Comparison of ENCODE assay signal across 18 cellular contexts in genomic region chr11:69634590-69634989, GRCh38. TPM values are rescaled to one million over a fixed set of nuclear protein-coding genes. Genes with fewer than 3 reads are reported as not detected.
DNase-seq lines count a peak whose midpoint lies in the region; ATAC-seq, FAIRE-seq and TF ChIP-seq lines count a peak whose summit lies in the region.
"Had no signal": no experiment of that assay in that cellular context is flagged by ENCODE, and none has a peak within 500 bp of the region (broad histone marks: within the 10 kb centered on the region; RNA-seq: fewer than 3 reads in every experiment).

No MANE protein-coding gene starts in this region.

- H3K27ac Mint-ChIP-seq in activated naive CD4-positive, alpha-beta T cell treated with anti-CD3 and anti-CD28 coated beads, Interleukin-2, amount 50 U/mL, for 24 hours: peak overlapping the region; percentile 41
- H3K27ac Mint-ChIP-seq in activated naive CD4-positive, alpha-beta T cell treated with anti-CD3 and anti-CD28 coated beads for 36 hours: no peak overlapping the region
- H3K27ac Mint-ChIP-seq: CD8-positive, alpha-beta memory T cell had no signal

- no peak overlapping the region for H3K4me3 Mint-ChIP-seq in activated naive CD4-positive, alpha-beta T cell treated with anti-CD3 and anti-CD28 coated beads, Interleukin-2, amount 50 U/mL, for 24 hours
- H3K4me3 Mint-ChIP-seq in activated naive CD4-positive, alpha-beta T cell treated with anti-CD3 and anti-CD28 coated beads for 36 hours: no peak overlapping the region
- H3K4me3 Mint-ChIP-seq: CD8-positive, alpha-beta memory T cell had no signal

- H3K9ac ChIP-seq in H1 (replicated peaks in 1 of 4; ENCODE audit: extremely low read depth in 1 of 4, low read depth in 3 of 4, low read length in 3 of 4): no peak overlapping the region
- H3K9ac ChIP-seq: BLaER1 had no signal

- intact Hi-C loops in right lobe of liver (cut with DNase I) (no loop called here), ovary (cut with DNase I) (no loop called here)
- intact Hi-C loops in activated naive CD4-positive, alpha-beta T cell treated with anti-CD3 and anti-CD28 coated beads for 36 hours (cut with micrococcal nuclease): no loop called here

- no peak for TF ChIP-seq EP300 in H1 (IDR thresholded peaks at IDR 0.05; ENCODE audit: borderline replicate concordance in 1 of 2, low read depth in 2 of 2, low read length in 2 of 2)
- TF ChIP-seq EP300 in ovary (IDR thresholded peaks at IDR 0.05): no peak

- peaks cover 9% of the 10 kb centered on the region for H3K27me3 Mint-ChIP-seq in activated naive CD4-positive, alpha-beta T cell treated with anti-CD3 and anti-CD28 coated beads, Interleukin-2, amount 50 U/mL, for 24 hours
- H3K27me3 Mint-ChIP-seq in activated naive CD4-positive, alpha-beta T cell treated with anti-CD3 and anti-CD28 coated beads for 36 hours (ENCODE audit: low read depth): peaks cover 23% of the 10 kb centered on the region

- H3K4ac ChIP-seq in H1 (replicated peaks; ENCODE audit: insufficient read length, low read depth, low read length): no peak overlapping the region

- peak overlapping the region; percentile 17 for H4K91ac ChIP-seq in H1 (replicated peaks; ENCODE audit: insufficient read length, low read length)

- H3K79me1 ChIP-seq in H1 (ENCODE audit: low read depth, low read length): no peaks in the 10 kb centered on the region

- H3K27ac ChIP-seq in H1 (ENCODE audit: low read depth, low read length) (no peak overlapping the region), right lobe of liver (peak overlapping the region in 1 of 3 donors; percentile 44), ovary (no peak overlapping the region)
- H3K27ac ChIP-seq: BLaER1, PC-9 had no signal

- H3K14ac ChIP-seq in H1 (ENCODE audit: insufficient read length): no peak overlapping the region

- no peak overlapping the region for H2BK5ac ChIP-seq in H1 (ENCODE audit: low read depth, low read length)

- H2BK20ac ChIP-seq in H1 (ENCODE audit: low read length): no peak overlapping the region

- TF ChIP-seq CTCF in H1 (IDR thresholded peaks at IDR 0.05; ENCODE audit: control extremely low read depth in 1 of 3, insufficient read depth in 1 of 3, low read depth in 1 of 3, low read length in 3 of 3) (no peak), right lobe of liver (IDR thresholded peaks at IDR 0.05) (no peak), ovary (IDR thresholded peaks at IDR 0.05) (no peak)

- H3K9me3 ChIP-seq in H1 (ENCODE audit: insufficient read depth in 2 of 2, low read depth in 1 of 2, low read length in 1 of 2) (peaks cover 2 to 6% of the 10 kb centered on the region in 2 experiments), right lobe of liver (no peaks in the 10 kb centered on the region), ovary (no peaks in the 10 kb centered on the region)

- no peak overlapping the region for H3K56ac ChIP-seq in H1 (replicated peaks; ENCODE audit: insufficient read length, low read depth, low read length)

- WGBS in H1 (ENCODE audit: extremely low coverage in 1 of 2, insufficient coverage in 1 of 2, insufficient read length in 1 of 2, insufficient replicate concordance in 2 of 2, low coverage in 1 of 2, low lambda C conversion rate in 2 of 2, missing lambda C conversion rate in 1 of 2), 2 experiments: 77% methylated on average over 6 of the region's 7 CpGs; no CpG with 5 or more reads in 1 of the 2 experiments
- 44% methylated on average over 3 of the region's 7 CpGs for WGBS in right lobe of liver (ENCODE audit: insufficient coverage, low coverage, low lambda C conversion rate, missing lambda C conversion rate)
- 77 to 85% (median 82%) methylated on average over 7 of the region's 7 CpGs for WGBS in ovary, 3 donors

- peaks cover 10% of the 10 kb centered on the region for H3K4me1 Mint-ChIP-seq in activated naive CD4-positive, alpha-beta T cell treated with anti-CD3 and anti-CD28 coated beads, Interleukin-2, amount 50 U/mL, for 24 hours
- H3K4me1 Mint-ChIP-seq in activated naive CD4-positive, alpha-beta T cell treated with anti-CD3 and anti-CD28 coated beads for 36 hours (ENCODE audit: low read depth): peaks cover 17% of the 10 kb centered on the region

- TF ChIP-seq POLR2A in H1 (IDR thresholded peaks at IDR 0.05; ENCODE audit: control extremely low read depth in 1 of 2, low read depth in 2 of 2, low read length in 2 of 2) (no peak), right lobe of liver (IDR thresholded peaks at IDR 0.05) (peak; percentile 11), ovary (IDR thresholded peaks at IDR 0.05) (no peak)

- H2BK15ac ChIP-seq in H1 (ENCODE audit: low read length): no peak overlapping the region

- H2AFZ ChIP-seq in H1 (ENCODE audit: low read length): no peak overlapping the region
- H2AFZ ChIP-seq: PC-9 had no signal

- H3K36me3 ChIP-seq in H1 (ENCODE audit: control insufficient read depth in 2 of 4, insufficient read depth in 4 of 4, low read length in 3 of 4) (no peaks in the 10 kb centered on the region), right lobe of liver (no peaks in the 10 kb centered on the region), ovary (no peaks in the 10 kb centered on the region)
- H3K36me3 ChIP-seq: BLaER1 had no signal

- H3K4me1 ChIP-seq in H1 (replicated peaks in 1 of 4; ENCODE audit: control insufficient read depth in 3 of 4, insufficient read depth in 4 of 4, low read length in 3 of 4) (peaks cover 4 to 17% (median 10%) of the 10 kb centered on the region in 4 experiments), right lobe of liver (peaks cover 0 to 38% (median 7%) of the 10 kb centered on the region in 4 donors), ovary (ENCODE audit: insufficient read depth) (peaks cover 5% of the 10 kb centered on the region)

- H4K5ac ChIP-seq in H1 (ENCODE audit: insufficient read length, low read depth, low read length): no peak overlapping the region

- H2AK5ac ChIP-seq in H1 (ENCODE audit: low read depth, low read length): no peak overlapping the region

- peak overlapping the region; percentile 80; the same call in 1 of the 2 replicates for H2BK12ac ChIP-seq in H1 (ENCODE audit: low read depth, low read length)

- FAIRE-seq in H1 (lab: Jason Lieb, UNC): no peak
- FAIRE-seq: G401.6 had no signal

- no peaks in the 10 kb centered on the region for H4K20me1 ChIP-seq in H1 (replicated peaks in 1 of 2; ENCODE audit: control insufficient read depth in 1 of 2, insufficient read depth in 2 of 2, low read length in 2 of 2)

- no peak overlapping the region for H3K4me2 ChIP-seq in H1 (ENCODE audit: insufficient read depth in 1 of 2, low read depth in 2 of 2, low read length in 2 of 2)
- H3K4me2 ChIP-seq: BLaER1, PC-9 had no signal

- no peak overlapping the region for H3K18ac ChIP-seq in H1 (ENCODE audit: extremely low read depth, low read length)

- CTCF ChIA-PET in H1 (lab: Charles Lee; ENCODE audit: partially characterized antibody): interaction anchor here (0.8 to 2.3 kb wide), 8 partner anchors 10 to 503 kb away, joined by 3 to 7 read pairs (median 3); no protein-coding TSS in a partner anchor
- CTCF ChIA-PET in activated naive CD4-positive, alpha-beta T cell treated with anti-CD3 and anti-CD28 coated beads for 36 hours (lab: Charles Lee): no interaction called here

- ATAC-seq in right lobe of liver: peak; percentile 63 to 77 (median 66)
- ATAC-seq in GM18873 (IDR thresholded peaks at IDR 0.05; ENCODE audit: low FRiP score, unreplicated experiment): no peak
- no peak for ATAC-seq in HG03045 (IDR thresholded peaks at IDR 0.05; ENCODE audit: unreplicated experiment)
- ATAC-seq: SK-N-SH treated with all-trans-retinoic acid at 6 μM for 48 hours had no signal

- DNase-seq in activated naive CD4-positive, alpha-beta T cell treated with Interleukin-2 at 50 U/mL for 16 hours: no peak
- DNase-seq in H1 (ENCODE audit: low read depth in 1 of 2, low spot score in 2 of 2) (no peak), right lobe of liver (peak; percentile 77 to 88 (median 88)), ovary (no peak)
- no peak for DNase-seq in activated naive CD4-positive, alpha-beta T cell treated with anti-CD3 and anti-CD28 coated beads for 36 hours
- DNase-seq: 8988T; CD8-positive, alpha-beta memory T cell; DND-41; HCEC 1CT; NCI-H1092 treated with DMSO at 0.1 percent for 48 hours; NCI-H510A treated with DMSO at 0.1 percent for 48 hours had no signal

- no peak overlapping the region for H3K23ac ChIP-seq in H1 (ENCODE audit: insufficient read length)

- peaks cover 17% of the 10 kb centered on the region for H3K23me2 ChIP-seq in H1 (ENCODE audit: low read depth, low read length)

- H3K4me3 ChIP-seq in H1 (ENCODE audit: extremely low read depth in 1 of 4, insufficient read depth in 2 of 4, low read depth in 3 of 4, low read length in 4 of 4): no peak overlapping the region
- no peak overlapping the region for H3K4me3 ChIP-seq in right lobe of liver
- no peak overlapping the region for H3K4me3 ChIP-seq in ovary
- H3K4me3 ChIP-seq: BLaER1, PC-9 had no signal

- no peaks in the 10 kb centered on the region for H3K79me2 ChIP-seq in H1 (ENCODE audit: control insufficient read depth in 1 of 2, insufficient read depth in 2 of 2, low read length in 2 of 2)

- H3K36me3 Mint-ChIP-seq in activated naive CD4-positive, alpha-beta T cell treated with anti-CD3 and anti-CD28 coated beads, Interleukin-2, amount 50 U/mL, for 24 hours: peaks cover 1% of the 10 kb centered on the region
- H3K36me3 Mint-ChIP-seq in activated naive CD4-positive, alpha-beta T cell treated with anti-CD3 and anti-CD28 coated beads for 36 hours (ENCODE audit: low read depth): no peaks in the 10 kb centered on the region

- H2BK120ac ChIP-seq in H1 (replicated peaks; ENCODE audit: low read depth, low read length): no peak overlapping the region

- POLR2A ChIA-PET in H1 (lab: Charles Lee; ENCODE audit: partially characterized antibody): interaction anchor here (1.3 to 13.2 kb wide), 2 partner anchors 9 to 23 kb away, joined by 7 to 197 read pairs; no protein-coding TSS in a partner anchor

- H3K27me3 ChIP-seq in H1 (replicated peaks in 1 of 4; ENCODE audit: control insufficient read depth in 3 of 4, extremely low read depth in 1 of 4, insufficient read depth in 3 of 4, low read length in 3 of 4) (peaks cover 0 to 28% (median 20%) of the 10 kb centered on the region in 4 experiments; a peak in 5 of 7 replicates), right lobe of liver (no peaks in the 10 kb centered on the region), ovary (peaks cover 7% of the 10 kb centered on the region)

- H4K8ac ChIP-seq in H1 (ENCODE audit: extremely low read depth, insufficient read depth, low read length): no peak overlapping the region

- peaks cover 5% of the 10 kb centered on the region for H3K9me3 Mint-ChIP-seq in activated naive CD4-positive, alpha-beta T cell treated with anti-CD3 and anti-CD28 coated beads, Interleukin-2, amount 50 U/mL, for 24 hours
- peaks cover 4% of the 10 kb centered on the region for H3K9me3 Mint-ChIP-seq in activated naive CD4-positive, alpha-beta T cell treated with anti-CD3 and anti-CD28 coated beads for 36 hours

- TF ChIP-seq RAD21 in H1 (IDR thresholded peaks at IDR 0.05 in 1 of 2, conservative IDR thresholded peaks at IDR 0.05 in 1 of 2; ENCODE audit: low read depth in 2 of 2, low read length in 2 of 2): no peak

RNA-seq across cellular contexts. Expression of gene CCND1, which starts 6.4 kb away (rescaled TPM):
- 170 and 172 TPM in 2 replicates for total RNA-seq in H1 (2021; fragmentation: NEBNext Ultra II Directional; extraction: Animal tissue kit (Norgen Biotek cat#: 25700))
- polyA plus RNA-seq in H1 (2011; rRNA removed) (64.5 and 156 TPM in 2 replicates), ovary (10 to 100 TPM in 1 of 2 donors, 1 to 10 TPM in 1; 3.4 to 19.3 TPM)
- 94.6 TPM for polyA plus RNA-seq in H1 (2011; cell fraction: cytosol; rRNA removed)
- polyA plus RNA-seq in H1 (2011; cell fraction: nucleus; rRNA removed): 177 TPM
- 76.2 to 117 TPM (median 80.8 TPM) in 4 replicates for polyA plus RNA-seq in H1 (2012, experiment 1 of 2)
- 26.6 TPM for polyA plus RNA-seq in H1 (2012, experiment 2 of 2)
- polyA plus RNA-seq in H1 (2013, experiment 1 of 2): 53.6 TPM
- 50.3 TPM for polyA plus RNA-seq in H1 (2013, experiment 2 of 2)
- 93.0 and 124 TPM in 2 replicates for polyA minus RNA-seq in H1 (2011; rRNA and poly(A)+ RNA removed)
- polyA minus RNA-seq in H1 (2011; cell fraction: cytosol; rRNA and poly(A)+ RNA removed): 168 TPM
- 217 TPM for polyA minus RNA-seq in H1 (2011; cell fraction: nucleus; rRNA and poly(A)+ RNA removed)
- total RNA-seq in right lobe of liver (100 to 1,000 TPM in 3 of 6 experiments, 10 to 100 TPM in 3; 67.0 to 283 (median 94.1) TPM), ovary (10 to 100 TPM in 5 of 7 donors, 1 to 10 TPM in 2; 6.0 to 58.9 (median 19.2) TPM)
- under 1 TPM; 0.22 to 0.74 TPM for total RNA-seq in activated naive CD4-positive, alpha-beta T cell treated with anti-CD3 and anti-CD28 coated beads for 36 hours

RNA-seq across cellular contexts. Expression of gene LTO1, which starts 40.6 kb away (rescaled TPM):
- total RNA-seq in H1 (2021; fragmentation: NEBNext Ultra II Directional; extraction: Animal tissue kit (Norgen Biotek cat#: 25700)): 21.0 and 21.3 TPM in 2 replicates
- 15.4 and 25.5 TPM in 2 replicates for polyA plus RNA-seq in H1 (2011; rRNA removed)
- polyA plus RNA-seq in H1 (2011; cell fraction: cytosol; rRNA removed): 23.2 TPM
- polyA plus RNA-seq in H1 (2011; cell fraction: nucleus; rRNA removed): 27.7 TPM
- polyA plus RNA-seq in H1 (2012, experiment 1 of 2): 14.4 to 21.4 TPM (median 16.7 TPM) in 4 replicates
- 8.5 TPM for polyA plus RNA-seq in H1 (2012, experiment 2 of 2)
- 13.6 TPM for polyA plus RNA-seq in H1 (2013, experiment 1 of 2)
- 12.2 TPM for polyA plus RNA-seq in H1 (2013, experiment 2 of 2)
- 7.5 and 11.1 TPM in 2 replicates for polyA minus RNA-seq in H1 (2011; rRNA and poly(A)+ RNA removed)
- 5.7 TPM for polyA minus RNA-seq in H1 (2011; cell fraction: cytosol; rRNA and poly(A)+ RNA removed)
- 18.6 TPM for polyA minus RNA-seq in H1 (2011; cell fraction: nucleus; rRNA and poly(A)+ RNA removed)
- 1 to 10 TPM; 4.1 to 7.9 (median 5.6) TPM for total RNA-seq in right lobe of liver
- total RNA-seq in ovary: 10 to 100 TPM; 13.4 to 29.9 (median 22.7) TPM
- polyA plus RNA-seq in ovary: 10 to 100 TPM; 15.5 to 15.9 TPM
- 10 to 100 TPM; 14.8 to 14.9 TPM for total RNA-seq in activated naive CD4-positive, alpha-beta T cell treated with anti-CD3 and anti-CD28 coated beads for 36 hours

Comparison
In these comparisons a context has a peak if more than half of its experiments do, and no peak if none do; other contexts are left out.
1. DNase-seq: peak in right lobe of liver (3 of 3); none in activated naive CD4-positive, alpha-beta T cell treated with Interleukin-2 at 50 U/mL for 16 hours (single experiment), H1 (0 of 2), ovary (0 of 5) and activated naive CD4-positive, alpha-beta T cell treated with anti-CD3 and anti-CD28 coated beads for 36 hours (single experiment).
2. ATAC-seq: peak in right lobe of liver (4 of 4); none in GM18873 (single experiment) and HG03045 (single experiment).
3. RNA of gene CCND1, which starts 6.4 kb away (total RNA-seq): 170 to 172 TPM in H1, 67.0 to 283 TPM in right lobe of liver and 6.0 to 58.9 TPM in ovary; 0.22 to 0.74 TPM in activated naive CD4-positive, alpha-beta T cell treated with anti-CD3 and anti-CD28 coated beads for 36 hours; every median in the first group is over 4 times any median in the second.